20 cellular contexts compared by ENCODE assay signal in the genomic region with DNA sequence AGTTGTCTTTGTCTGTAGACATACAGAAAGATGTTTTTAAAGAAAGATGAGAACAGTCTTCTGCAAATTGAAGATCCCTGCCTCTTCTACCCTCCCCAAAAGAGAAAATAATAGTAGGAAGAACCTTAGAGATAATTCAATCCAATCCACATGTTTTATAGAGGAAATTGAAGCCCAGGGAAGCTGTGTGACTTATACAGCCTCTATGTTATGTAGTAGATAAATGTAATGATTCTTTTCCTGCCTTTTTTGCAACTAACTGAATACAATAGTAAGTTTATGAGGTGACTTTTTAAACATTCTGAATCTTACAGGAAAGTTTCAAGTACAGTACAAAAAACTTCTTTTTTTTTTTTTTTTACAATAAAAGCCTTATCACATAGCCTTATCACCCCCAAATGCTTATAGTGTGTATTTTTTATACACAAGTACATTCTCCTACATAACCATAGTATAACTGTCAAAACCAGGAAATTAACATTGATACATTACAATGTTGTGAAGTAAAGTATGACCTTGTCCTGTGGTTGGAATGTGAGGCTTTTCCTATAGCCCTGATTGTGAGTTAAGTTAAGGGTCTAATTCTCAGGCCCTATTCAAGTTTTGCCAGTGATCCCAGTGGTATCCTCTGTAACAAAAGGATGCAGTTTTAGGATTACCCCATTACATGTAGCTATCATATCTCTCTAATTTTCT.
"Had no signal": no experiment of that assay in that cellular context is flagged by ENCODE, and none has a peak within 500 bp of the region (broad histone marks: within the 10 kb centered on the region; RNA-seq: fewer than 3 reads in every experiment).

No MANE protein-coding gene starts in this region.

- H3K27ac ChIP-seq: SJSA1 had no signal

- H3K4me3 ChIP-seq: SJSA1 had no signal

- DNase-seq: KBM-7, MV-4-11, NCI-H1048, NCI-H1105, NCI-H1417, NCI-H1436 treated with DMSO at 0.1 percent for 48 hours, NCI-H1694, NCI-H187 treated with DMSO at 0.1 percent for 48 hours, NCI-H2029 treated with DMSO at 0.1 percent for 48 hours, NCI-H2227 treated with DMSO at 0.1 percent for 48 hours, NCI-H446, NCI-H510A, NCI-H524 treated with DMSO at 0.1 percent for 48 hours, NCI-H69, NCI-H774, Right ventricle myocardium superior, RPMI8226, SIG-M5, SK-N-SH had no signal

- H3K4me1 ChIP-seq: SJSA1 had no signal

- H3K27me3 ChIP-seq: SJSA1 had no signal

- H3K9me3 ChIP-seq: SJSA1, SK-N-SH had no signal
